ENCODE assay signal across 8 cellular contexts in the genomic region with DNA sequence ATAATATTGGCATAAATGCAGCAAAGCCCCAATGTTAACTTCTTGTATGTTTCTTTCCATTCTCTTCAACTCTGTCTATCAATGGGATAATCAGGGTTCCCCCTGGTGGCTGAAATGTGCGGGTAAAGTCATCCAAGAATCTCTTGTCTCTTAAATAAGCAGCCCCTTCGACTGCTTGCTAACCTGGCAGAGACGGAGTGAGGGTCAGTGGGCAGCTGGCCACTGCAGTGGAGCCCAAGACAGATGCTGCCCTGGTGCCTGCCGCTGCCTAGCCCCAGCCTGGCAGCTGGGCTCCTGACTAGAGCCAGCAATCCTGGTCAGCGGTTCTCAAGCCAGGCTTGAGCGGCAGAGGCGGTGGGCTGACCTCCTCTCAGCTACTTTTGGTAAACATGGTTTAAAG.
DNase-seq lines count a peak whose midpoint lies in the region; ATAC-seq and TF ChIP-seq lines count a peak whose summit lies in the region.

No MANE protein-coding gene starts in this region.

- H3K4me3 ChIP-seq in vagina = no peak overlapping the region

- H3K9me3 Mint-ChIP-seq in HFFc6 = no peaks in the 10 kb centered on the region; the same call in 1 of the 2 replicates

- H3K9me3 ChIP-seq in vagina = no peaks in the 10 kb centered on the region

- H3K4me1 ChIP-seq in vagina = no peaks in the 10 kb centered on the region

- no peaks in the 10 kb centered on the region for H3K36me3 ChIP-seq in vagina

- peak; percentile 38 for ATAC-seq in omental fat pad (ENCODE audit: low FRiP score)
- no peak for ATAC-seq in GM21526 (IDR thresholded peaks at IDR 0.05; ENCODE audit: low FRiP score, unreplicated experiment)

- TF ChIP-seq POLR2A in vagina (IDR thresholded peaks at IDR 0.05) = no peak

- no peak overlapping the region for H3K4me3 Mint-ChIP-seq in HFFc6

- H3K27me3 ChIP-seq in vagina = no peaks in the 10 kb centered on the region

- no peak overlapping the region for H3K27ac Mint-ChIP-seq in HFFc6

- peaks cover 13% of the 10 kb centered on the region for H3K4me1 Mint-ChIP-seq in HFFc6 (ENCODE audit: low read depth)

- no peak overlapping the region for H3K27ac ChIP-seq in vagina

- intact Hi-C loops in vagina (cut with DNase I) = loop anchor here (10.0 kb wide), 1 partner anchor 593 kb away; no protein-coding TSS in a partner anchor

- no peaks in the 10 kb centered on the region for H3K36me3 Mint-ChIP-seq in HFFc6 (ENCODE audit: low read depth)

- DNase-seq in DMS114 treated with DMSO at 0.1 percent for 48 hours (lab: John Stamatoyannopoulos, UW; ENCODE audit: unreplicated experiment) (peak; percentile 78), HFFc6 (peak; percentile 58), NCI-H446 treated with DMSO at 0.1 percent for 48 hours (lab: John Stamatoyannopoulos, UW) (peak; percentile 39), activated T-cell treated with anti-CD3 and anti-CD28 coated beads for 4 hours (peak; percentile 35), fibroblast of the conjunctiva (ENCODE audit: low read depth) (peak; percentile 55), omental fat pad (ENCODE audit: low spot score) (peak; percentile 57), vagina (ENCODE audit: extremely low spot score in 2 of 2) (no peak)

- peak; percentile 94 for TF ChIP-seq CTCF in HFFc6 (IDR thresholded peaks at IDR 0.05)
- TF ChIP-seq CTCF in omental fat pad (IDR thresholded peaks at IDR 0.05) = peak in 1 of 3 donors; percentile 61
- peak; percentile 19 to 69 (median 66) for TF ChIP-seq CTCF in vagina (IDR thresholded peaks at IDR 0.05)

- H3K27me3 Mint-ChIP-seq in HFFc6 (ENCODE audit: insufficient read depth) = peaks cover 13% of the 10 kb centered on the region

Comparison
In these comparisons a context has a peak if more than half of its experiments do, and no peak if none do; other contexts are left out.
1. DNase-seq: peak in DMS114 treated with DMSO at 0.1 percent for 48 hours (single experiment), HFFc6 (single experiment), NCI-H446 treated with DMSO at 0.1 percent for 48 hours (single experiment), activated T-cell treated with anti-CD3 and anti-CD28 coated beads for 4 hours (single experiment), fibroblast of the conjunctiva (single experiment) and omental fat pad (single experiment); none in vagina (0 of 2).